In genomic region chr17:64504769-64505319, GRCh38 we compare ENCODE assay signal across 8 cellular contexts. TPM values are rescaled to one million over a fixed set of nuclear protein-coding genes. Genes with fewer than 3 reads are reported as not detected.
A peak's percentile ranks its signal among the peaks of the same experiment; 100 is the strongest.
DNase-seq lines count a peak whose midpoint lies in the region; ATAC-seq, FAIRE-seq and TF ChIP-seq lines count a peak whose summit lies in the region.

No MANE protein-coding gene starts in this region.

- WGBS in K562 (ENCODE audit: insufficient coverage, low coverage, missing lambda C conversion rate): 4% methylated on average over 13 of the region's 13 CpGs

- peak overlapping the region; percentile 98 for H3K4me2 ChIP-seq in K562 (ENCODE audit: insufficient read depth, low read length)

- TF ChIP-seq CTCF in A673 (conservative IDR thresholded peaks at IDR 0.05; ENCODE audit: low read depth, low read length): no peak
- TF ChIP-seq CTCF in HFF-Myc (IDR thresholded peaks at IDR 0.05; ENCODE audit: low read depth, low read length, missing control alignments): no peak
- no peak for TF ChIP-seq CTCF in K562 (IDR thresholded peaks at IDR 0.05 in 2 of 3, conservative IDR thresholded peaks at IDR 0.05 in 1 of 3; ENCODE audit: insufficient read depth in 2 of 3, low read depth in 1 of 3, low read length in 3 of 3)

- H4K20me1 ChIP-seq in K562 (replicated peaks; ENCODE audit: control insufficient read depth, insufficient read depth, low read length): peaks cover 30% of the 10 kb centered on the region

- peaks cover 64% of the 10 kb centered on the region for H3K36me3 ChIP-seq in A673 (ENCODE audit: insufficient read depth, low read length, poor library complexity, severe bottlenecking)
- peaks cover 74% of the 10 kb centered on the region for H3K36me3 ChIP-seq in K562 (ENCODE audit: control insufficient read depth, insufficient read depth, low read length)

- POLR2A ChIA-PET in A673 (lab: Charles Lee; ENCODE audit: low non-redundant PET): interaction anchor here (0.5 to 1.2 kb wide), 5 partner anchors 8 to 1835 kb away, joined by 3 to 8 read pairs (median 5); partner anchors contain the start of gene POLG2
- POLR2A ChIA-PET in K562 (lab: Yijun Ruan, JAX): interaction anchor here (0.6 to 5.2 kb wide), 51 partner anchors 8 to 534 kb away, joined by 3 to 114 read pairs (median 4); partner anchors contain the start of genes MILR1 and POLG2

- H3K9me1 ChIP-seq in K562 (ENCODE audit: control insufficient read depth, insufficient read depth, low read length): no peaks in the 10 kb centered on the region

- no peak for TF ChIP-seq RAD21 in K562 (CRISPR knock-in tag; conservative IDR thresholded peaks at IDR 0.05 in 1 of 2, IDR thresholded peaks at IDR 0.05 in 1 of 2)

- no peak for ATAC-seq in K562

- H3K4me1 ChIP-seq in A673 (ENCODE audit: insufficient read depth, low read length, poor library complexity, severe bottlenecking) (peaks cover 10% of the 10 kb centered on the region), K562 (replicated peaks in 1 of 2; ENCODE audit: control insufficient read depth in 2 of 2, insufficient read depth in 2 of 2, low read length in 2 of 2) (peaks cover 6 to 13% of the 10 kb centered on the region in 2 experiments; a peak in 3 of 5 replicates)

- no peak overlapping the region for H2AFZ ChIP-seq in K562 (ENCODE audit: low read depth, low read length)

- H3K27me3 ChIP-seq in A673 (replicated peaks; ENCODE audit: insufficient read depth, low read depth, low read length, poor library complexity) (no peaks in the 10 kb centered on the region), K562 (ENCODE audit: control insufficient read depth in 2 of 2, insufficient read depth in 2 of 2, low read length in 2 of 2) (no peaks in the 10 kb centered on the region)

- TF ChIP-seq POLR2A in K562 (conservative IDR thresholded peaks at IDR 0.05): no peak

- FAIRE-seq in K562 (lab: Jason Lieb, UNC): peak; percentile 70
- FAIRE-seq in urothelium cell line (lab: Jason Lieb, UNC): no peak

- DNase-seq in A673 (ENCODE audit: low spot score) (peak; percentile 40), HFF-Myc (ENCODE audit: extremely low read depth, low read depth) (no peak), K562 (ENCODE audit: extremely low read depth in 1 of 4, low spot score in 3 of 4) (peak in 1 of 4 experiments; percentile 71), lung microvascular endothelial cell (ENCODE audit: low read depth in 2 of 2) (peak; percentile 75 to 82), urothelium cell line (ENCODE audit: low spot score) (peak; percentile 9), NCI-H187 (lab: John Stamatoyannopoulos, UW) (no peak), head of caudate nucleus (no peak), hypothalamus (lab: John Stamatoyannopoulos, UW) (no peak)

- no peak for TF ChIP-seq EP300 in K562 (IDR thresholded peaks at IDR 0.05; ENCODE audit: low read length)

- peak overlapping the region; percentile 90 for H3K4me3 ChIP-seq in A673 (ENCODE audit: low read depth, low read length, poor library complexity, severe bottlenecking)
- H3K4me3 ChIP-seq in HFF-Myc (replicated peaks; ENCODE audit: low read depth, low read length): peak overlapping the region; percentile 98
- H3K4me3 ChIP-seq in K562: peak overlapping the region; percentile 77

- peak overlapping the region; percentile 98 to 99 for H3K9ac ChIP-seq in K562 (ENCODE audit: insufficient read depth in 1 of 2, low read depth in 2 of 2, low read length in 2 of 2)

- intact Hi-C loops in A673 (cut with micrococcal nuclease; ENCODE audit: unreplicated experiment) (loop anchor here (1.0 to 5.0 kb wide), 3 partner anchors 8 to 477 kb away; partner anchors contain the start of gene POLG2), K562 (cut with micrococcal nuclease) (loop anchor here (5.0 to 10.0 kb wide), 2 partner anchors 92 to 230 kb away; no protein-coding TSS in a partner anchor), head of caudate nucleus (cut with DNase I) (loop anchor here (1.0 kb wide), 1 partner anchor 8 kb away; the partner anchor contains the start of gene POLG2)

- BruUV-seq in A673 (replicated peaks; lab: Mats Ljungman, UMichigan): no TSS peak
- no TSS peak for BruUV-seq in K562 (replicated peaks; lab: Mats Ljungman, UMichigan)

- in situ Hi-C loops in K562 (cut with MboI): no loop called here

- CTCF ChIA-PET in A673 (lab: Charles Lee): no interaction called here
- CTCF ChIA-PET in K562 (lab: Yijun Ruan, JAX; ENCODE audit: low intra/inter-chr PET ratio): no interaction called here

- H3K9me3 ChIP-seq in A673 (ENCODE audit: low read depth, low read length, poor library complexity, severe bottlenecking) (no peaks in the 10 kb centered on the region), K562 (replicated peaks; ENCODE audit: control insufficient read depth, insufficient read depth, low read depth, low read length) (no peaks in the 10 kb centered on the region)

- peaks cover 95% of the 10 kb centered on the region for H3K79me2 ChIP-seq in K562 (ENCODE audit: control insufficient read depth, insufficient read depth, low read length)

- peak overlapping the region; percentile 99 for H3K27ac ChIP-seq in A673 (ENCODE audit: low read depth, low read length, poor library complexity, severe bottlenecking)
- H3K27ac ChIP-seq in K562 (ENCODE audit: extremely low read depth, low read depth, low read length): peak overlapping the region; percentile 97

RNA-seq across cellular contexts. Expression of gene DDX5, which starts 1.2 kb away (rescaled TPM):
- total RNA-seq in A673 (2021) (867 and 911 TPM in 2 replicates), K562 (2014; rRNA removed) (239 and 306 TPM in 2 replicates), K562 (2014; rRNA removed; fragmentation: Illumina TruSeq; extraction: Trizol) (411 and 440 TPM in 2 replicates), K562 (2015; rRNA removed; fragmentation: Illumina TruSeq; extraction: Trizol) (386 and 426 TPM in 2 replicates), K562 (2021) (616 and 622 TPM in 2 replicates), lung microvascular endothelial cell (287 and 429 TPM in 2 replicates)
- 1,248 and 2,950 TPM in 2 replicates for total RNA-seq in K562 (2011; cell fraction: chromatin; rRNA removed; ENCODE audit: low replicate concordance)
- total RNA-seq in K562 (2011; cell fraction: nucleolus; rRNA removed): 714 and 743 TPM in 2 replicates
- total RNA-seq in K562 (2011; cell fraction: nucleoplasm; rRNA removed): 971 and 1,084 TPM in 2 replicates
- polyA plus RNA-seq in K562 (2011; rRNA removed) (721 and 729 TPM in 2 replicates), K562 (2014; fragmentation: Illumina TruSeq; extraction: Trizol) (579 and 604 TPM in 2 replicates), K562 (2014; fragmentation: Nextera tagmentation; extraction: Ambion mirVana) (1,000 to 10,000 TPM in 1 of 2 experiments, 100 to 1,000 TPM in 1; 487 to 1,639 TPM), K562 (2014; rRNA removed) (1,331 and 1,452 TPM in 2 replicates)
- 392 and 499 TPM in 2 replicates for polyA plus RNA-seq in K562 (2011; cell fraction: cytosol; rRNA removed)
- polyA plus RNA-seq in K562 (2011; cell fraction: nucleus; rRNA removed): 2,138 and 2,865 TPM in 2 replicates
- polyA plus RNA-seq in K562 (2012): 332 and 354 TPM in 2 replicates
- polyA minus RNA-seq in K562 (2011; rRNA and poly(A)+ RNA removed): 481 and 488 TPM in 2 replicates
- polyA minus RNA-seq in K562 (2011; cell fraction: cytosol; rRNA and poly(A)+ RNA removed): 167 and 272 TPM in 2 replicates
- polyA minus RNA-seq in K562 (2011; cell fraction: nucleus; rRNA and poly(A)+ RNA removed): 1,052 and 1,975 TPM in 2 replicates

RNA-seq across cellular contexts. Expression of gene CEP95, which starts 1.9 kb away (rescaled TPM):
- total RNA-seq in A673 (2021) (66.8 and 72.9 TPM in 2 replicates), K562 (2014; rRNA removed) (51.3 and 53.5 TPM in 2 replicates), K562 (2014; rRNA removed; fragmentation: Illumina TruSeq; extraction: Trizol) (71.8 and 80.0 TPM in 2 replicates), K562 (2015; rRNA removed; fragmentation: Illumina TruSeq; extraction: Trizol) (50.0 and 57.1 TPM in 2 replicates), K562 (2021) (48.0 and 48.3 TPM in 2 replicates), lung microvascular endothelial cell (13.5 and 16.1 TPM in 2 replicates)
- total RNA-seq in K562 (2011; cell fraction: chromatin; rRNA removed; ENCODE audit: low replicate concordance): 138 and 394 TPM in 2 replicates
- 72.7 and 85.0 TPM in 2 replicates for total RNA-seq in K562 (2011; cell fraction: nucleolus; rRNA removed)
- total RNA-seq in K562 (2011; cell fraction: nucleoplasm; rRNA removed): 132 and 153 TPM in 2 replicates
- polyA plus RNA-seq in K562 (2011; rRNA removed) (80.7 and 83.4 TPM in 2 replicates), K562 (2014; fragmentation: Illumina TruSeq; extraction: Trizol) (54.4 and 56.9 TPM in 2 replicates), K562 (2014; fragmentation: Nextera tagmentation; extraction: Ambion mirVana) (10 to 100 TPM; 26.7 to 40.0 TPM), K562 (2014; rRNA removed) (61.0 and 75.0 TPM in 2 replicates)
- 9.7 and 20.4 TPM in 2 replicates for polyA plus RNA-seq in K562 (2011; cell fraction: cytosol; rRNA removed)
- polyA plus RNA-seq in K562 (2011; cell fraction: nucleus; rRNA removed): 149 and 214 TPM in 2 replicates
- 34.4 and 59.0 TPM in 2 replicates for polyA plus RNA-seq in K562 (2012)
- polyA minus RNA-seq in K562 (2011; rRNA and poly(A)+ RNA removed): 62.6 and 76.6 TPM in 2 replicates
- 27.3 and 27.7 TPM in 2 replicates for polyA minus RNA-seq in K562 (2011; cell fraction: cytosol; rRNA and poly(A)+ RNA removed)
- polyA minus RNA-seq in K562 (2011; cell fraction: nucleus; rRNA and poly(A)+ RNA removed): 61.9 and 125 TPM in 2 replicates

RNA-seq across cellular contexts. Expression of gene POLG2, which starts 8.0 kb away (rescaled TPM):
- 25.6 and 31.5 TPM in 2 replicates for total RNA-seq in A673 (2021)
- total RNA-seq in K562 (2011; cell fraction: chromatin; rRNA removed; ENCODE audit: low replicate concordance): 92.4 and 167 TPM in 2 replicates
- 66.1 and 68.5 TPM in 2 replicates for total RNA-seq in K562 (2011; cell fraction: nucleolus; rRNA removed)
- total RNA-seq in K562 (2011; cell fraction: nucleoplasm; rRNA removed): 74.9 and 93.0 TPM in 2 replicates
- 26.6 and 28.8 TPM in 2 replicates for total RNA-seq in K562 (2014; rRNA removed)
- total RNA-seq in K562 (2014; rRNA removed; fragmentation: Illumina TruSeq; extraction: Trizol): 34.9 and 37.9 TPM in 2 replicates
- 36.4 and 37.0 TPM in 2 replicates for total RNA-seq in K562 (2015; rRNA removed; fragmentation: Illumina TruSeq; extraction: Trizol)
- 39.5 and 44.2 TPM in 2 replicates for total RNA-seq in K562 (2021)
- polyA plus RNA-seq in K562 (2011; rRNA removed): 42.8 and 44.8 TPM in 2 replicates
- 7.8 and 17.8 TPM in 2 replicates for polyA plus RNA-seq in K562 (2011; cell fraction: cytosol; rRNA removed)
- polyA plus RNA-seq in K562 (2011; cell fraction: nucleus; rRNA removed): 74.3 and 76.8 TPM in 2 replicates
- 32.5 and 35.4 TPM in 2 replicates for polyA plus RNA-seq in K562 (2012)
- 31.0 and 37.4 TPM in 2 replicates for polyA plus RNA-seq in K562 (2014; fragmentation: Illumina TruSeq; extraction: Trizol)
- 10 to 100 TPM; 13.4 to 14.6 TPM for polyA plus RNA-seq in K562 (2014; fragmentation: Nextera tagmentation; extraction: Ambion mirVana)
- 41.1 and 43.0 TPM in 2 replicates for polyA plus RNA-seq in K562 (2014; rRNA removed)
- polyA minus RNA-seq in K562 (2011; rRNA and poly(A)+ RNA removed): 34.0 and 36.5 TPM in 2 replicates
- polyA minus RNA-seq in K562 (2011; cell fraction: cytosol; rRNA and poly(A)+ RNA removed): 12.9 and 15.7 TPM in 2 replicates
- polyA minus RNA-seq in K562 (2011; cell fraction: nucleus; rRNA and poly(A)+ RNA removed): 56.1 and 86.0 TPM in 2 replicates
- 4.8 and 5.6 TPM in 2 replicates for total RNA-seq in lung microvascular endothelial cell

RNA-seq across cellular contexts. Expression of gene MILR1, which starts 55.9 kb away (rescaled TPM):
- not detected in 2 replicates for total RNA-seq in A673 (2021)
- total RNA-seq in K562 (2011; cell fraction: chromatin; rRNA removed; ENCODE audit: low replicate concordance): 10.8 and 12.0 TPM in 2 replicates
- 5.0 and 6.2 TPM in 2 replicates for total RNA-seq in K562 (2011; cell fraction: nucleolus; rRNA removed)
- 5.9 and 8.5 TPM in 2 replicates for total RNA-seq in K562 (2011; cell fraction: nucleoplasm; rRNA removed)
- total RNA-seq in K562 (2014; rRNA removed): 3.8 and 4.3 TPM in 2 replicates
- 7.5 and 8.7 TPM in 2 replicates for total RNA-seq in K562 (2014; rRNA removed; fragmentation: Illumina TruSeq; extraction: Trizol)
- total RNA-seq in K562 (2015; rRNA removed; fragmentation: Illumina TruSeq; extraction: Trizol): 14.1 and 16.2 TPM in 2 replicates
- 4.1 and 4.7 TPM in 2 replicates for total RNA-seq in K562 (2021)
- 5.6 and 9.7 TPM in 2 replicates for polyA plus RNA-seq in K562 (2011; rRNA removed)
- polyA plus RNA-seq in K562 (2011; cell fraction: cytosol; rRNA removed): 4.1 and 8.7 TPM in 2 replicates
- polyA plus RNA-seq in K562 (2011; cell fraction: nucleus; rRNA removed): 10.0 and 12.4 TPM in 2 replicates
- polyA plus RNA-seq in K562 (2012): 9.0 and 64.8 TPM in 2 replicates
- 13.3 and 14.7 TPM in 2 replicates for polyA plus RNA-seq in K562 (2014; fragmentation: Illumina TruSeq; extraction: Trizol)
- polyA plus RNA-seq in K562 (2014; fragmentation: Nextera tagmentation; extraction: Ambion mirVana): 1 to 10 TPM; 4.6 to 7.1 TPM
- 7.1 and 7.8 TPM in 2 replicates for polyA plus RNA-seq in K562 (2014; rRNA removed)
- polyA minus RNA-seq in K562 (2011; rRNA and poly(A)+ RNA removed): 3.8 and 5.5 TPM in 2 replicates
- 1.8 TPM in 1 of 2 replicates, not detected in the other for polyA minus RNA-seq in K562 (2011; cell fraction: cytosol; rRNA and poly(A)+ RNA removed)
- 2.2 and 5.1 TPM in 2 replicates for polyA minus RNA-seq in K562 (2011; cell fraction: nucleus; rRNA and poly(A)+ RNA removed)
- 0.60 and 0.65 TPM in 2 replicates for total RNA-seq in lung microvascular endothelial cell

Comparison
In these comparisons a context has a peak if more than half of its experiments do, and no peak if none do; other contexts are left out.
1. DNase-seq: peak in A673 (single experiment), lung microvascular endothelial cell (2 of 2) and urothelium cell line (single experiment); none in HFF-Myc (single experiment), NCI-H187 (0 of 2), head of caudate nucleus (0 of 42) and hypothalamus (0 of 51).
2. Peak in every context shown above with its lines, with median percentiles within 50 percentile points of each other: H3K4me3 ChIP-seq.